In the genomic region with DNA sequence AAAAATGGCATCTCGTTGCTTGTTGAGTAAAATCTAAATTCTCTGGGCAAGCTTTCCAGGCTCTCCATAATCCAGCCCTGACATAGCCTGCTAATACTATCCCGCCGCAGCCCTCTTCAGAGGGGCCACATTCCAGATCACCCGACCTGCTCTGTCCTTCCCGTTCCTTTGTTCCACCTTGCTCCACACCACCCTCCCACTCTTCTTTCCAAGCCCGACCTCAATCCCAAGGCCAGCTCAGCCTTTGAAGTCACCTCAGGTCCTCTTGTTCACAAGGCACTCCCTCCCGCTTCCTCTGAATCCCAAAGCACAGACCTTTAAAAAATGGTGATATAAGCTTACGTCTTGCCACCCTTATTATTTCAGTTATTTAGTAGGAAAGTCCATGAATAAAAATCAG, we compare ENCODE assay signal across 13 cellular contexts.
A peak's percentile ranks its signal among the peaks of the same experiment; 100 is the strongest.
DNase-seq lines count a peak whose midpoint lies in the region; FAIRE-seq and TF ChIP-seq lines count a peak whose summit lies in the region.
"Had no signal": no experiment of that assay in that cellular context is flagged by ENCODE, and none has a peak within 500 bp of the region (broad histone marks: within the 10 kb centered on the region; RNA-seq: fewer than 3 reads in every experiment).

No MANE protein-coding gene starts in this region.

- H3K36me3 Mint-ChIP-seq in IgD-negative memory B cell = no peaks in the 10 kb centered on the region
- H3K36me3 Mint-ChIP-seq in activated CD4-positive, alpha-beta T cell treated with anti-CD3 and anti-CD28 coated beads, Interleukin-2, amount 10 ng/mL, durations not matched to agents 24 days and 14 days (ENCODE audit: low read depth) = no peaks in the 10 kb centered on the region

- no peak overlapping the region for H3K4me3 ChIP-seq in mucosa of stomach (ENCODE audit: low read length)
- no peak overlapping the region for H3K4me3 ChIP-seq in thyroid gland (replicated peaks in 1 of 3)

- FAIRE-seq in GM19239 (lab: Jason Lieb, UNC) = no peak
- FAIRE-seq: GM12892, TTC549 had no signal

- no peaks in the 10 kb centered on the region for H3K9me3 Mint-ChIP-seq in IgD-negative memory B cell
- no peaks in the 10 kb centered on the region for H3K9me3 Mint-ChIP-seq in activated CD4-positive, alpha-beta T cell treated with anti-CD3 and anti-CD28 coated beads, Interleukin-2, amount 10 ng/mL, durations not matched to agents 24 days and 14 days

- H3K9ac ChIP-seq in mucosa of stomach (ENCODE audit: low read length) = peak overlapping the region; percentile 37

- H3K4me1 Mint-ChIP-seq in IgD-negative memory B cell = no peaks in the 10 kb centered on the region
- H3K4me1 Mint-ChIP-seq in activated CD4-positive, alpha-beta T cell treated with anti-CD3 and anti-CD28 coated beads, Interleukin-2, amount 10 ng/mL, durations not matched to agents 24 days and 14 days = no peaks in the 10 kb centered on the region

- peak overlapping the region in 1 of 4 donors; percentile 30 for H3K4me3 Mint-ChIP-seq in IgD-negative memory B cell
- H3K4me3 Mint-ChIP-seq in activated CD4-positive, alpha-beta T cell treated with anti-CD3 and anti-CD28 coated beads, Interleukin-2, amount 10 ng/mL, durations not matched to agents 24 days and 14 days = no peak overlapping the region

- TF ChIP-seq CTCF in thyroid gland (IDR thresholded peaks at IDR 0.05) = no peak

- H3K27ac Mint-ChIP-seq in IgD-negative memory B cell = peak overlapping the region in 2 of 3 donors; percentile 25 to 78
- no peak overlapping the region for H3K27ac Mint-ChIP-seq in activated CD4-positive, alpha-beta T cell treated with anti-CD3 and anti-CD28 coated beads, Interleukin-2, amount 10 ng/mL, durations not matched to agents 24 days and 14 days

- 73 to 74% methylated on average over 8 of the region's 8 CpGs for WGBS in thyroid gland, 2 donors

- peak overlapping the region; percentile 32 for H3K27ac ChIP-seq in caudate nucleus (ENCODE audit: low read depth, low read length)
- H3K27ac ChIP-seq in thyroid gland = peak overlapping the region; percentile 62 to 91 (median 76)

- H3K36me3 ChIP-seq in mucosa of stomach (ENCODE audit: control insufficient read depth, insufficient read depth, low read length) (no peaks in the 10 kb centered on the region), thyroid gland (no peaks in the 10 kb centered on the region)

- TF ChIP-seq POLR2A in thyroid gland (IDR thresholded peaks at IDR 0.05) = no peak

- no peaks in the 10 kb centered on the region for H3K27me3 Mint-ChIP-seq in IgD-negative memory B cell
- H3K27me3 Mint-ChIP-seq in activated CD4-positive, alpha-beta T cell treated with anti-CD3 and anti-CD28 coated beads, Interleukin-2, amount 10 ng/mL, durations not matched to agents 24 days and 14 days = peaks cover 27% of the 10 kb centered on the region

- H3K9me3 ChIP-seq in mucosa of stomach (ENCODE audit: control insufficient read depth, low read length) (no peaks in the 10 kb centered on the region), thyroid gland (no peaks in the 10 kb centered on the region)

- intact Hi-C loops in thyroid gland (cut with DNase I) = no loop called here
- intact Hi-C loops in activated CD4-positive, alpha-beta T cell treated with anti-CD3 and anti-CD28 coated beads, Interleukin-2, amount 10 ng/mL, durations not matched to agents 24 days and 14 days (cut with micrococcal nuclease) = no loop called here

- peaks cover 32% of the 10 kb centered on the region for H3K4me1 ChIP-seq in mucosa of stomach (ENCODE audit: control insufficient read depth, insufficient read depth, low read length)
- peaks cover 29 to 30% of the 10 kb centered on the region in 2 donors for H3K4me1 ChIP-seq in thyroid gland

- no peaks in the 10 kb centered on the region for H3K27me3 ChIP-seq in mucosa of stomach (ENCODE audit: control insufficient read depth, insufficient read depth, low read length)
- H3K27me3 ChIP-seq in thyroid gland = no peaks in the 10 kb centered on the region

- no peak for DNase-seq in caudate nucleus (lab: John Stamatoyannopoulos, UW)
- no peak for DNase-seq in thyroid gland
- DNase-seq in COLO668 (lab: John Stamatoyannopoulos, UW; ENCODE audit: unreplicated experiment) = no peak
- no peak for DNase-seq in activated CD4-positive, alpha-beta T cell treated with anti-CD3 and anti-CD28 coated beads, Interleukin-2, amount 10 ng/mL, durations not matched to agents 24 days and 14 days
- DNase-seq in GM19239 (ENCODE audit: insufficient read length, low spot score) = no peak
- DNase-seq: activated CD8-positive, alpha-beta memory T cell treated with anti-CD3 and anti-CD28 coated beads, Interleukin-2, amount 50 U/mL, for 48 hours; DMS53; NCI-H2107; OCI-M1 had no signal
